15 cellular contexts compared by ENCODE assay signal in genomic region chr6:110101885-110102284, GRCh38.
A peak's percentile ranks its signal among the peaks of the same experiment; 100 is the strongest.
DNase-seq lines count a peak whose midpoint lies in the region; ATAC-seq and TF ChIP-seq lines count a peak whose summit lies in the region.
"Had no signal": no experiment of that assay in that cellular context is flagged by ENCODE, and none has a peak within 500 bp of the region (broad histone marks: within the 10 kb centered on the region; RNA-seq: fewer than 3 reads in every experiment).

No MANE protein-coding gene starts in this region.

- POLR2A ChIA-PET in activated CD4-positive, alpha-beta T cell treated with anti-CD3 and anti-CD28 coated beads, Interleukin-2, amount 10 ng/mL, durations not matched to agents 7 days and 5 days (lab: Charles Lee) = no interaction called here

- DNase-seq in GM12865 (ENCODE audit: low read depth) (peak; percentile 56), Kasumi-1 (lab: John Stamatoyannopoulos, UW) (peak; percentile 37 to 45), germinal center (ENCODE audit: low spot score) (peak; percentile 74), DMS79 (lab: John Stamatoyannopoulos, UW) (no peak), brain microvascular endothelial cell (no peak)
- DNase-seq in activated effector memory CD4-positive, alpha-beta T cell treated with Interleukin-2 at 50 U/mL for 16 hours = no peak
- DNase-seq in activated CD4-positive, alpha-beta T cell treated with anti-CD3 and anti-CD28 coated beads, Interleukin-2, amount 10 ng/mL, durations not matched to agents 7 days and 5 days = no peak
- DNase-seq: activated CD4-positive, alpha-beta T cell treated with anti-CD3 and anti-CD28 coated beads, Interleukin-2, amount 50 U/mL, for 4 hours; body of pancreas; foreskin fibroblast; kidney; NCI-H2081; SW 1271 had no signal

- H3K4me3 ChIP-seq in GM12865 (ENCODE audit: low read depth, low read length) = no peak overlapping the region
- H3K4me3 ChIP-seq in brain microvascular endothelial cell (ENCODE audit: low read depth, low read length) = no peak overlapping the region
- H3K4me3 ChIP-seq: body of pancreas had no signal

- no peaks in the 10 kb centered on the region for H3K9me3 Mint-ChIP-seq in activated CD4-positive, alpha-beta T cell treated with anti-CD3 and anti-CD28 coated beads, Interleukin-2, amount 10 ng/mL, durations not matched to agents 7 days and 5 days

- in situ Hi-C loops in brain microvascular endothelial cell (cut with HindIII; ENCODE audit: low pct_ligation_motif_present, low sequenced_read_pairs) = no loop called here

- no peaks in the 10 kb centered on the region for H3K4me1 Mint-ChIP-seq in activated CD4-positive, alpha-beta T cell treated with anti-CD3 and anti-CD28 coated beads, Interleukin-2, amount 10 ng/mL, durations not matched to agents 7 days and 5 days

- peak; percentile 67 for ATAC-seq in GM21447 (IDR thresholded peaks at IDR 0.05; ENCODE audit: unreplicated experiment)
- ATAC-seq: body of pancreas, HepG2 had no signal

- peaks cover 8% of the 10 kb centered on the region for H3K36me3 ChIP-seq in brain microvascular endothelial cell (replicated peaks)

- H3K4me3 Mint-ChIP-seq in activated CD4-positive, alpha-beta T cell treated with anti-CD3 and anti-CD28 coated beads, Interleukin-2, amount 10 ng/mL, durations not matched to agents 7 days and 5 days = no peak overlapping the region

- no peaks in the 10 kb centered on the region for H3K27me3 ChIP-seq in brain microvascular endothelial cell (replicated peaks)
- H3K27me3 ChIP-seq: body of pancreas had no signal

- CTCF ChIA-PET in activated CD4-positive, alpha-beta T cell treated with anti-CD3 and anti-CD28 coated beads, Interleukin-2, amount 10 ng/mL, durations not matched to agents 7 days and 5 days (lab: Charles Lee) = no interaction called here

- H3K27ac ChIP-seq in brain microvascular endothelial cell = no peak overlapping the region
- H3K27ac ChIP-seq: body of pancreas had no signal

- H3K27me3 Mint-ChIP-seq in activated CD4-positive, alpha-beta T cell treated with anti-CD3 and anti-CD28 coated beads, Interleukin-2, amount 10 ng/mL, durations not matched to agents 7 days and 5 days = peaks cover 2% of the 10 kb centered on the region

- no peaks in the 10 kb centered on the region for H3K36me3 Mint-ChIP-seq in activated CD4-positive, alpha-beta T cell treated with anti-CD3 and anti-CD28 coated beads, Interleukin-2, amount 10 ng/mL, durations not matched to agents 7 days and 5 days (ENCODE audit: low read depth)

- TF ChIP-seq CTCF in GM12865 (IDR thresholded peaks at IDR 0.05; ENCODE audit: insufficient read depth, low read depth, low read length, missing control alignments) = no peak
- TF ChIP-seq CTCF in brain microvascular endothelial cell (IDR thresholded peaks at IDR 0.05; ENCODE audit: low read depth, low read length, missing control alignments) = no peak

- no peak overlapping the region for H3K27ac Mint-ChIP-seq in activated CD4-positive, alpha-beta T cell treated with anti-CD3 and anti-CD28 coated beads, Interleukin-2, amount 10 ng/mL, durations not matched to agents 7 days and 5 days

Comparison
In these comparisons a context has a peak if more than half of its experiments do, and no peak if none do; other contexts are left out.
1. DNase-seq: peak in GM12865 (single experiment), Kasumi-1 (2 of 2) and germinal center (single experiment); none in DMS79 (single experiment), brain microvascular endothelial cell (single experiment), activated effector memory CD4-positive, alpha-beta T cell treated with Interleukin-2 at 50 U/mL for 16 hours (single experiment) and activated CD4-positive, alpha-beta T cell treated with anti-CD3 and anti-CD28 coated beads, Interleukin-2, amount 10 ng/mL, durations not matched to agents 7 days and 5 days (single experiment).